Comparison of ENCODE assay signal across 17 cellular contexts in the genomic region with DNA sequence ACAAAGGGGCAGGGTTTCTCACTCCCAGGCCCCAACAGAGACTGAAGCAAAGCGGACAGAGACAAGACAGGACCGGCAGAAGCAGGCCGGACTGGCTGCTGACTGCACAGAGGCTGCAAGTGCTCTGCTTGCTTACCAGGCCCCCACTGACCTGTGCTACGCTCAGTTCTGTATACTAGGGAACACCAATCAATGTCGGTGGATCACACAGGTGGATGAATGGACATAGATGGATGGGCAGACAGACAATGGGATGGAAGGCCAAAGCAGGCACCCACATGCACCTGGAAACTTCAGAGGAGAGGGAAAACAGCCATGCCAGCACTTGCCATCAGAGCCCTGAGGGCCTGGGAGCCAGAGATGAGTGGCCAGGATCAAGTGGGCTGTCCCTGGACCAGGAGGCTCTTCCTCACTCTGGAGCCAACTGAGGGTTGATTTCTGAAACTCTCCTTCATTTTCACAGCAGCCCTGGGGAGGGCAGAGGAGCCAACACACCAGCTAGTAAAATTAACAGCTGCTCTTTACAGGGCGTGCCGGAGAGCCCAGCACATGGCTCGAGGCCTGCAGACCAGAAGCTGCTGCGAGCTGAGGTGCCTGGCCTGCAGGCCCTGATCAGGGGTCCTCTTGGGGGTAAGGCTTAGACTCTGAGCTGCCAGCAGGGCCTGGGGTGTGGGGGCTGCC.
DNase-seq lines count a peak whose midpoint lies in the region; ATAC-seq and TF ChIP-seq lines count a peak whose summit lies in the region.
"Had no signal": no experiment of that assay in that cellular context is flagged by ENCODE, and none has a peak within 500 bp of the region (broad histone marks: within the 10 kb centered on the region; RNA-seq: fewer than 3 reads in every experiment).

No MANE protein-coding gene starts in this region.

- peak overlapping the region; percentile 81 for H3K27ac Mint-ChIP-seq in glutamatergic neuron (ENCODE audit: unreplicated experiment)
- no peak overlapping the region for H3K27ac Mint-ChIP-seq in stimulated activated memory B cell treated with anti-CD40 and anti-IgM and Interleukin-4, amounts not matched to agents 10 μg/mL and 1 μg/mL and 100 μg/mL, for 72 hours
- H3K27ac Mint-ChIP-seq: activated naive CD8-positive, alpha-beta T cell had no signal

- TF ChIP-seq CTCF in RWPE2 (IDR thresholded peaks at IDR 0.05; ENCODE audit: poor library complexity, severe bottlenecking) (no peak), glutamatergic neuron (IDR thresholded peaks at IDR 0.05; ENCODE audit: partially characterized antibody, unreplicated experiment) (no peak), Peyer's patch (IDR thresholded peaks at IDR 0.05) (no peak), OCI-LY7 (conservative IDR thresholded peaks at IDR 0.05; ENCODE audit: low read length) (no peak)

- H3K9me2 ChIP-seq in OCI-LY7 (ENCODE audit: insufficient read depth, low read length) = no peaks in the 10 kb centered on the region

- no peak for TF ChIP-seq POLR2A in Peyer's patch (IDR thresholded peaks at IDR 0.05)

- no peaks in the 10 kb centered on the region for H3K36me3 Mint-ChIP-seq in glutamatergic neuron (ENCODE audit: unreplicated experiment)
- no peaks in the 10 kb centered on the region for H3K36me3 Mint-ChIP-seq in stimulated activated memory B cell treated with anti-CD40 and anti-IgM and Interleukin-4, amounts not matched to agents 10 μg/mL and 1 μg/mL and 100 μg/mL, for 72 hours
- H3K36me3 Mint-ChIP-seq: activated naive CD8-positive, alpha-beta T cell had no signal

- ATAC-seq in RWPE2 (ENCODE audit: low read depth) = no peak
- peak; percentile 10 for ATAC-seq in stimulated activated memory B cell treated with anti-CD40 and anti-IgM and Interleukin-4, amounts not matched to agents 10 μg/mL and 1 μg/mL and 100 μg/mL, for 72 hours
- ATAC-seq: upper lobe of right lung had no signal

- H3K36me3 ChIP-seq in RWPE2 (ENCODE audit: low read depth) (no peaks in the 10 kb centered on the region), Peyer's patch (no peaks in the 10 kb centered on the region), OCI-LY7 (ENCODE audit: insufficient read depth, low read length) (no peaks in the 10 kb centered on the region)
- H3K36me3 ChIP-seq: upper lobe of right lung had no signal

- no peaks in the 10 kb centered on the region for H3K27me3 ChIP-seq in RWPE2 (ENCODE audit: insufficient read depth, poor library complexity, severe bottlenecking)
- no peaks in the 10 kb centered on the region for H3K27me3 ChIP-seq in Peyer's patch
- H3K27me3 ChIP-seq: upper lobe of right lung had no signal

- DNase-seq in NCI-H146 (lab: John Stamatoyannopoulos, UW) = peak; percentile 35
- DNase-seq in NCI-H146 treated with DMSO at 0.1 percent for 48 hours (lab: John Stamatoyannopoulos, UW; ENCODE audit: unreplicated experiment) = no peak
- DNase-seq in RWPE2 (ENCODE audit: low spot score) = no peak
- DNase-seq in glutamatergic neuron = peak; percentile 43
- no peak for DNase-seq in Peyer's patch
- DNase-seq in D341Med (ENCODE audit: low spot score) = no peak
- DNase-seq in OCI-LY7 (ENCODE audit: low spot score) = no peak
- DNase-seq: GM23248; MV-4-11; NCI-H446 treated with DMSO at 0.1 percent for 48 hours; retina; RPMI8226; stimulated activated CD4-positive, alpha-beta T cell treated with anti-CD3 and anti-CD28 coated beads, Interleukin-1b, Interleukin-23, amount 100 ng/mL, for 48 hours; upper lobe of right lung had no signal

- CTCF ChIA-PET in OCI-LY7 (lab: Charles Lee; ENCODE audit: unreplicated experiment) = no interaction called here

- H3K4me3 ChIP-seq in RWPE2 (ENCODE audit: severe bottlenecking) (no peak overlapping the region), Peyer's patch (no peak overlapping the region), OCI-LY7 (ENCODE audit: low read depth, low read length, poor library complexity, severe bottlenecking) (no peak overlapping the region)
- H3K4me3 ChIP-seq: GM23248, upper lobe of right lung had no signal

- BruUV-seq in OCI-LY7 (replicated peaks; lab: Mats Ljungman, UMichigan) = no TSS peak

- no peak overlapping the region for H2AFZ ChIP-seq in OCI-LY7 (ENCODE audit: low read length)
- H2AFZ ChIP-seq: GM23248 had no signal

- no peaks in the 10 kb centered on the region for H3K79me2 ChIP-seq in OCI-LY7 (ENCODE audit: insufficient read depth, low read depth, low read length)

- peaks cover 7% of the 10 kb centered on the region for H3K27me3 Mint-ChIP-seq in glutamatergic neuron (ENCODE audit: unreplicated experiment)
- H3K27me3 Mint-ChIP-seq in stimulated activated memory B cell treated with anti-CD40 and anti-IgM and Interleukin-4, amounts not matched to agents 10 μg/mL and 1 μg/mL and 100 μg/mL, for 72 hours = no peaks in the 10 kb centered on the region
- H3K27me3 Mint-ChIP-seq: activated naive CD8-positive, alpha-beta T cell; central memory CD8-positive, alpha-beta T cell had no signal

- H3K4me1 ChIP-seq in RWPE2 (ENCODE audit: insufficient read depth, poor library complexity, severe bottlenecking) (peaks cover 49% of the 10 kb centered on the region), Peyer's patch (no peaks in the 10 kb centered on the region), OCI-LY7 (ENCODE audit: insufficient read depth, low read length, poor library complexity, severe bottlenecking) (no peaks in the 10 kb centered on the region)

- POLR2A ChIA-PET in OCI-LY7 (lab: Charles Lee) = interaction anchor here (0.7 kb wide), 1 partner anchor 152 kb away, joined by 3 read pairs; no protein-coding TSS in a partner anchor

- peaks cover 10% of the 10 kb centered on the region for H3K9me3 Mint-ChIP-seq in glutamatergic neuron (ENCODE audit: unreplicated experiment)
- H3K9me3 Mint-ChIP-seq in stimulated activated memory B cell treated with anti-CD40 and anti-IgM and Interleukin-4, amounts not matched to agents 10 μg/mL and 1 μg/mL and 100 μg/mL, for 72 hours = no peaks in the 10 kb centered on the region
- H3K9me3 Mint-ChIP-seq: central memory CD8-positive, alpha-beta T cell had no signal

- H3K27ac ChIP-seq in RWPE2 (ENCODE audit: poor library complexity, severe bottlenecking) (peak overlapping the region; percentile 98), Peyer's patch (no peak overlapping the region), OCI-LY7 (ENCODE audit: low read depth, low read length, poor library complexity, severe bottlenecking) (no peak overlapping the region)
- H3K27ac ChIP-seq: upper lobe of right lung had no signal

- peaks cover 40% of the 10 kb centered on the region for H3K4me1 Mint-ChIP-seq in glutamatergic neuron (ENCODE audit: low read depth, unreplicated experiment)
- no peaks in the 10 kb centered on the region for H3K4me1 Mint-ChIP-seq in stimulated activated memory B cell treated with anti-CD40 and anti-IgM and Interleukin-4, amounts not matched to agents 10 μg/mL and 1 μg/mL and 100 μg/mL, for 72 hours
- H3K4me1 Mint-ChIP-seq: central memory CD8-positive, alpha-beta T cell had no signal

- no peak overlapping the region for H3K4me2 ChIP-seq in OCI-LY7 (ENCODE audit: low read length)

- H3K9me3 ChIP-seq in RWPE2 (ENCODE audit: severe bottlenecking) = no peaks in the 10 kb centered on the region
- H3K9me3 ChIP-seq in Peyer's patch = no peaks in the 10 kb centered on the region
- no peaks in the 10 kb centered on the region for H3K9me3 ChIP-seq in OCI-LY7 (ENCODE audit: low read length)
- H3K9me3 ChIP-seq: upper lobe of right lung had no signal

- no peaks in the 10 kb centered on the region for H4K20me1 ChIP-seq in OCI-LY7 (ENCODE audit: insufficient read depth, low read length)

- peak overlapping the region; percentile 10 for H3K4me3 Mint-ChIP-seq in glutamatergic neuron (ENCODE audit: unreplicated experiment)
- no peak overlapping the region for H3K4me3 Mint-ChIP-seq in stimulated activated memory B cell treated with anti-CD40 and anti-IgM and Interleukin-4, amounts not matched to agents 10 μg/mL and 1 μg/mL and 100 μg/mL, for 72 hours
- H3K4me3 Mint-ChIP-seq: activated naive CD8-positive, alpha-beta T cell; central memory CD8-positive, alpha-beta T cell had no signal

- intact Hi-C loops in OCI-LY7 (cut with micrococcal nuclease; ENCODE audit: unreplicated experiment) = loop anchor here (5.0 kb wide), 1 partner anchor 248 kb away; no protein-coding TSS in a partner anchor

Comparison
In these comparisons a context has a peak if more than half of its experiments do, and no peak if none do; other contexts are left out.
1. DNase-seq: peak in NCI-H146 (single experiment) and glutamatergic neuron (single experiment); none in NCI-H146 treated with DMSO at 0.1 percent for 48 hours (single experiment), RWPE2 (single experiment), Peyer's patch (0 of 3), D341Med (single experiment) and OCI-LY7 (single experiment).